In the genomic region with DNA sequence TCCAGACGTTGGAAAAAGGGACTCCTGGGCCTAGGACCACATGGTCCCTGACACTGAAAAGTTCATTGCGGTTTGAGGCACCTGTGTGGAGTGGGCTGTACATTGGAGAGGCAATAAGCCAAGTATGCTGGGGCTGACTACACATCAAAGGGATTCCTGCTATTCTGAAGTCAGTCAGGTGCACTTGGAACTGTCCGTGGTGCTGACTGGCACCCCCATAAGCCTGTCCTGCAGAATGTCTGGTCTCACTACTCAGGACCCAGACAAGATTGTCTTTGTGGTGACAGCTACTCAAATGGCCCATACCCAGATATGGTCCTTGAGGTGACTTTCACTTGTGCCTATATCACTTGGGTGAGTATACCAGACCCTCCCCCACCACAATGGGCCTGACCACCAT, we compare ENCODE assay signal across 10 cellular contexts.
A peak's percentile ranks its signal among the peaks of the same experiment; 100 is the strongest.
DNase-seq lines count a peak whose midpoint lies in the region; ATAC-seq, FAIRE-seq and TF ChIP-seq lines count a peak whose summit lies in the region.
"Had no signal": no experiment of that assay in that cellular context is flagged by ENCODE, and none has a peak within 500 bp of the region (broad histone marks: within the 10 kb centered on the region; RNA-seq: fewer than 3 reads in every experiment).

No MANE protein-coding gene starts in this region.

- H3K9me3 ChIP-seq in liver (ENCODE audit: control insufficient read depth in 4 of 4, low read length in 3 of 4): no peaks in the 10 kb centered on the region
- H3K9me3 ChIP-seq: Peyer's patch had no signal

- no peaks in the 10 kb centered on the region for H3K4me1 Mint-ChIP-seq in activated CD8-positive, alpha-beta T cell treated with anti-CD3 and anti-CD28 coated beads, Interleukin-2, amount 10 ng/mL, durations not matched to agents 7 days and 5 days (ENCODE audit: low read depth)

- no peak overlapping the region for H3K9ac ChIP-seq in liver (ENCODE audit: low read depth in 1 of 2, low read length in 2 of 2)

- no peak for TF ChIP-seq POLR2A in GM12892 (IDR thresholded peaks at IDR 0.05; ENCODE audit: low read depth, low read length)

- H3K27ac ChIP-seq in liver (ENCODE audit: low read depth in 1 of 2, low read length in 2 of 2): no peak overlapping the region
- H3K27ac ChIP-seq: Peyer's patch had no signal

- no peaks in the 10 kb centered on the region for H3K4me1 ChIP-seq in liver (ENCODE audit: control insufficient read depth in 4 of 4, insufficient read depth in 4 of 4, low read length in 3 of 4)
- H3K4me1 ChIP-seq: Peyer's patch had no signal

- no peak overlapping the region for H3K4me3 ChIP-seq in liver (ENCODE audit: low read depth in 1 of 3, low read length in 3 of 3)
- H3K4me3 ChIP-seq: Peyer's patch had no signal

- FAIRE-seq in GM12892 (lab: Jason Lieb, UNC): no peak
- FAIRE-seq: astrocyte had no signal

- peaks cover 0 to 3% (median 0%) of the 10 kb centered on the region in 4 donors for H3K27me3 ChIP-seq in liver (ENCODE audit: control insufficient read depth in 4 of 4, insufficient read depth in 4 of 4, low read length in 3 of 4)
- H3K27me3 ChIP-seq: Peyer's patch had no signal

- no peaks in the 10 kb centered on the region for H3K27me3 Mint-ChIP-seq in activated CD8-positive, alpha-beta T cell treated with anti-CD3 and anti-CD28 coated beads, Interleukin-2, amount 10 ng/mL, durations not matched to agents 7 days and 5 days (ENCODE audit: low read depth)

- H3K4me3 Mint-ChIP-seq in activated CD8-positive, alpha-beta T cell treated with anti-CD3 and anti-CD28 coated beads, Interleukin-2, amount 10 ng/mL, durations not matched to agents 7 days and 5 days: no peak overlapping the region

- 29% methylated on average over 3 of the region's 3 CpGs for WGBS in liver

- POLR2A ChIA-PET in activated CD8-positive, alpha-beta T cell treated with anti-CD3 and anti-CD28 coated beads, Interleukin-2, amount 10 ng/mL, durations not matched to agents 7 days and 5 days (lab: Charles Lee): no interaction called here

- no peak overlapping the region for H3K27ac Mint-ChIP-seq in activated CD8-positive, alpha-beta T cell treated with anti-CD3 and anti-CD28 coated beads, Interleukin-2, amount 10 ng/mL, durations not matched to agents 7 days and 5 days

- TF ChIP-seq RAD21 in liver (IDR thresholded peaks at IDR 0.05): no peak

- no peak for TF ChIP-seq CTCF in GM20000 (IDR thresholded peaks at IDR 0.05; ENCODE audit: extremely low read depth, missing control alignments)
- no peak for TF ChIP-seq CTCF in liver (IDR thresholded peaks at IDR 0.05; ENCODE audit: low read depth, low read length, missing input control)

- ATAC-seq in activated CD8-positive, alpha-beta T cell treated with anti-CD3 and anti-CD28 coated beads, Interleukin-2, amount 10 ng/mL, durations not matched to agents 7 days and 5 days: peak; percentile 68

- H3K9me3 Mint-ChIP-seq in activated CD8-positive, alpha-beta T cell treated with anti-CD3 and anti-CD28 coated beads, Interleukin-2, amount 10 ng/mL, durations not matched to agents 7 days and 5 days (ENCODE audit: insufficient read depth): no peaks in the 10 kb centered on the region

- peak; percentile 19 for DNase-seq in GM20000 (ENCODE audit: low spot score)
- peak; percentile 19 for DNase-seq in HuH-7 (ENCODE audit: low spot score)
- peak; percentile 54 for DNase-seq in activated CD8-positive, alpha-beta T cell treated with anti-CD3 and anti-CD28 coated beads, Interleukin-2, amount 10 ng/mL, durations not matched to agents 7 days and 5 days
- no peak for DNase-seq in NCI-H1092 treated with DMSO at 0.1 percent for 48 hours (lab: John Stamatoyannopoulos, UW)
- no peak for DNase-seq in cerebellar cortex (ENCODE audit: low spot score)
- no peak for DNase-seq in foreskin melanocyte
- DNase-seq in GM12892 (ENCODE audit: insufficient read length): no peak
- DNase-seq: Peyer's patch had no signal

- no peaks in the 10 kb centered on the region for H3K36me3 ChIP-seq in liver (ENCODE audit: control insufficient read depth in 4 of 4, insufficient read depth in 3 of 4, low read depth in 1 of 4, low read length in 3 of 4)
- H3K36me3 ChIP-seq: Peyer's patch had no signal

- CTCF ChIA-PET in activated CD8-positive, alpha-beta T cell treated with anti-CD3 and anti-CD28 coated beads, Interleukin-2, amount 10 ng/mL, durations not matched to agents 7 days and 5 days (lab: Charles Lee): no interaction called here

- H3K36me3 Mint-ChIP-seq in activated CD8-positive, alpha-beta T cell treated with anti-CD3 and anti-CD28 coated beads, Interleukin-2, amount 10 ng/mL, durations not matched to agents 7 days and 5 days (ENCODE audit: low read depth): no peaks in the 10 kb centered on the region

TF ChIP-seq in liver, 16 proteins besides CTCF, POLR2A, EP300 and RAD21:
- no peak for TF ChIP-seq GABPA (IDR thresholded peaks at IDR 0.05 in 1 of 2, conservative IDR thresholded peaks at IDR 0.05 in 1 of 2)
- TF ChIP-seq, protein P1, sequence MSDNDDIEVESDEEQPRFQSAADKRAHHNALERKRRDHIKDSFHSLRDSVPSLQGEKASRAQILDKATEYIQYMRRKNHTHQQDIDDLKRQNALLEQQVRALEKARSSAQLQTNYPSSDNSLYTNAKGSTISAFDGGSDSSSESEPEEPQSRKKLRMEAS (IDR thresholded peaks at IDR 0.05): no peak
- TF ChIP-seq, protein P2, sequence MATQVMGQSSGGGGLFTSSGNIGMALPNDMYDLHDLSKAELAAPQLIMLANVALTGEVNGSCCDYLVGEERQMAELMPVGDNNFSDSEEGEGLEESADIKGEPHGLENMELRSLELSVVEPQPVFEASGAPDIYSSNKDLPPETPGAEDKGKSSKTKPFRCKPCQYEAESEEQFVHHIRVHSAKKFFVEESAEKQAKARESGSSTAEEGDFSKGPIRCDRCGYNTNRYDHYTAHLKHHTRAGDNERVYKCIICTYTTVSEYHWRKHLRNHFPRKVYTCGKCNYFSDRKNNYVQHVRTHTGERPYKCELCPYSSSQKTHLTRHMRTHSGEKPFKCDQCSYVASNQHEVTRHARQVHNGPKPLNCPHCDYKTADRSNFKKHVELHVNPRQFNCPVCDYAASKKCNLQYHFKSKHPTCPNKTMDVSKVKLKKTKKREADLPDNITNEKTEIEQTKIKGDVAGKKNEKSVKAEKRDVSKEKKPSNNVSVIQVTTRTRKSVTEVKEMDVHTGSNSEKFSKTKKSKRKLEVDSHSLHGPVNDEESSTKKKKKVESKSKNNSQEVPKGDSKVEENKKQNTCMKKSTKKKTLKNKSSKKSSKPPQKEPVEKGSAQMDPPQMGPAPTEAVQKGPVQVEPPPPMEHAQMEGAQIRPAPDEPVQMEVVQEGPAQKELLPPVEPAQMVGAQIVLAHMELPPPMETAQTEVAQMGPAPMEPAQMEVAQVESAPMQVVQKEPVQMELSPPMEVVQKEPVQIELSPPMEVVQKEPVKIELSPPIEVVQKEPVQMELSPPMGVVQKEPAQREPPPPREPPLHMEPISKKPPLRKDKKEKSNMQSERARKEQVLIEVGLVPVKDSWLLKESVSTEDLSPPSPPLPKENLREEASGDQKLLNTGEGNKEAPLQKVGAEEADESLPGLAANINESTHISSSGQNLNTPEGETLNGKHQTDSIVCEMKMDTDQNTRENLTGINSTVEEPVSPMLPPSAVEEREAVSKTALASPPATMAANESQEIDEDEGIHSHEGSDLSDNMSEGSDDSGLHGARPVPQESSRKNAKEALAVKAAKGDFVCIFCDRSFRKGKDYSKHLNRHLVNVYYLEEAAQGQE (IDR thresholded peaks at IDR 0.05): peak; percentile 98
- no peak for TF ChIP-seq TAF1 (conservative IDR thresholded peaks at IDR 0.05)

Comparison
In these comparisons a context has a peak if more than half of its experiments do, and no peak if none do; other contexts are left out.
1. DNase-seq: peak in GM20000 (single experiment), HuH-7 (single experiment) and activated CD8-positive, alpha-beta T cell treated with anti-CD3 and anti-CD28 coated beads, Interleukin-2, amount 10 ng/mL, durations not matched to agents 7 days and 5 days (single experiment); none in NCI-H1092 treated with DMSO at 0.1 percent for 48 hours (single experiment), cerebellar cortex (single experiment), foreskin melanocyte (single experiment) and GM12892 (single experiment).